Comparison of ENCODE assay signal across 8 cellular contexts in genomic region chr7:131111081-131111576, GRCh38.
DNase-seq lines count a peak whose midpoint lies in the region; ATAC-seq and TF ChIP-seq lines count a peak whose summit lies in the region.

No MANE protein-coding gene starts in this region.

- ATAC-seq in stimulated activated naive CD8-positive, alpha-beta T cell treated with anti-CD3 and anti-CD28 coated beads, Interleukin-15, Interleukin-2, amounts not matched to agents 100 U/mL and 50 U/mL, for 24 hours, result no peak
- ATAC-seq in GM18498 (IDR thresholded peaks at IDR 0.05; ENCODE audit: unreplicated experiment), result no peak

- no peaks in the 10 kb centered on the region for H3K36me3 ChIP-seq in stomach smooth muscle (ENCODE audit: control insufficient read depth in 2 of 2, insufficient read depth in 2 of 2, low read length in 2 of 2)

- DNase-seq in stimulated activated naive CD8-positive, alpha-beta T cell treated with anti-CD3 and anti-CD28 coated beads, Interleukin-15, Interleukin-2, amounts not matched to agents 100 U/mL and 50 U/mL, for 24 hours, result no peak
- DNase-seq in NCI-H82 treated with DMSO at 0.1 percent for 48 hours (lab: John Stamatoyannopoulos, UW; ENCODE audit: unreplicated experiment) (peak; percentile 50), MCF 10A (ENCODE audit: unreplicated experiment) (peak; percentile 60), kidney glomerular epithelial cell (lab: John Stamatoyannopoulos, UW) (peak; percentile 51), activated gamma-delta T cell treated with Interleukin-2 at 50 U/mL for 16 hours (no peak)

- POLR2A ChIA-PET in MCF 10A (lab: Yijun Ruan, JAX), result interaction anchor here (0.6 to 7.6 kb wide), 9 partner anchors 11 to 218 kb away, joined by 3 to 139 read pairs (median 36); partner anchors contain the start of gene MKLN1

- H3K4me3 ChIP-seq in stomach smooth muscle (ENCODE audit: low read length in 2 of 2), result peak overlapping the region; percentile 75 to 97

- peaks cover 5% of the 10 kb centered on the region for H3K27me3 Mint-ChIP-seq in stimulated activated naive CD8-positive, alpha-beta T cell treated with anti-CD3 and anti-CD28 coated beads, Interleukin-15, Interleukin-2, amounts not matched to agents 100 ng/mL and 50 ng/mL, for 24 hours
- no peaks in the 10 kb centered on the region for H3K27me3 Mint-ChIP-seq in MCF 10A (ENCODE audit: insufficient read depth, unreplicated experiment)

- CTCF ChIA-PET in MCF 10A (lab: Yijun Ruan, JAX), result interaction anchor here (1.7 kb wide), 1 partner anchor 192 kb away, joined by 6 read pairs; no protein-coding TSS in a partner anchor

- BruUV-seq in MCF 10A (replicated peaks; lab: Mats Ljungman, UMichigan), result no TSS peak

- H3K9me3 ChIP-seq in stomach smooth muscle (ENCODE audit: control insufficient read depth in 2 of 2, low read length in 2 of 2), result no peaks in the 10 kb centered on the region

- H3K36me3 Mint-ChIP-seq in stimulated activated naive CD8-positive, alpha-beta T cell treated with anti-CD3 and anti-CD28 coated beads, Interleukin-15, Interleukin-2, amounts not matched to agents 100 ng/mL and 50 ng/mL, for 24 hours (ENCODE audit: low read depth), result no peaks in the 10 kb centered on the region
- peaks cover 15% of the 10 kb centered on the region for H3K36me3 Mint-ChIP-seq in MCF 10A (ENCODE audit: insufficient read depth, unreplicated experiment)

- H3K27ac ChIP-seq in stomach smooth muscle (ENCODE audit: low read length), result peak overlapping the region; percentile 99

- intact Hi-C loops in MCF 10A (cut with micrococcal nuclease), result no loop called here

- peak overlapping the region; percentile 86 for H3K27ac Mint-ChIP-seq in stimulated activated naive CD8-positive, alpha-beta T cell treated with anti-CD3 and anti-CD28 coated beads, Interleukin-15, Interleukin-2, amounts not matched to agents 100 ng/mL and 50 ng/mL, for 24 hours
- H3K27ac Mint-ChIP-seq in MCF 10A (ENCODE audit: low read depth, unreplicated experiment), result peak overlapping the region; percentile 97

- H3K9me3 Mint-ChIP-seq in stimulated activated naive CD8-positive, alpha-beta T cell treated with anti-CD3 and anti-CD28 coated beads, Interleukin-15, Interleukin-2, amounts not matched to agents 100 ng/mL and 50 ng/mL, for 24 hours, result no peaks in the 10 kb centered on the region
- H3K9me3 Mint-ChIP-seq in MCF 10A (ENCODE audit: unreplicated experiment), result no peaks in the 10 kb centered on the region

- H3K4me3 Mint-ChIP-seq in stimulated activated naive CD8-positive, alpha-beta T cell treated with anti-CD3 and anti-CD28 coated beads, Interleukin-15, Interleukin-2, amounts not matched to agents 100 ng/mL and 50 ng/mL, for 24 hours, result peak overlapping the region; percentile 96
- peak overlapping the region; percentile 75 for H3K4me3 Mint-ChIP-seq in MCF 10A (ENCODE audit: unreplicated experiment)

- H3K4me1 ChIP-seq in stomach smooth muscle (ENCODE audit: control insufficient read depth, insufficient read depth, low read length), result peaks cover 12% of the 10 kb centered on the region

- peak overlapping the region in 1 of 2 donors; percentile 36 for H3K9ac ChIP-seq in stomach smooth muscle (ENCODE audit: low read length in 2 of 2)

- no peaks in the 10 kb centered on the region for H3K27me3 ChIP-seq in stomach smooth muscle (ENCODE audit: control insufficient read depth in 1 of 2, insufficient read depth in 2 of 2, low read length in 2 of 2)

- H3K4me1 Mint-ChIP-seq in stimulated activated naive CD8-positive, alpha-beta T cell treated with anti-CD3 and anti-CD28 coated beads, Interleukin-15, Interleukin-2, amounts not matched to agents 100 ng/mL and 50 ng/mL, for 24 hours (ENCODE audit: low read depth), result peaks cover 44% of the 10 kb centered on the region
- peaks cover 23% of the 10 kb centered on the region for H3K4me1 Mint-ChIP-seq in MCF 10A (ENCODE audit: insufficient read depth, unreplicated experiment)

- no peak for TF ChIP-seq CTCF in MCF 10A (IDR thresholded peaks at IDR 0.05; ENCODE audit: unreplicated experiment)

Comparison
In these comparisons a context has a peak if more than half of its experiments do, and no peak if none do; other contexts are left out.
1. DNase-seq: peak in NCI-H82 treated with DMSO at 0.1 percent for 48 hours (single experiment), MCF 10A (single experiment) and kidney glomerular epithelial cell (single experiment); none in stimulated activated naive CD8-positive, alpha-beta T cell treated with anti-CD3 and anti-CD28 coated beads, Interleukin-15, Interleukin-2, amounts not matched to agents 100 U/mL and 50 U/mL, for 24 hours (single experiment) and activated gamma-delta T cell treated with Interleukin-2 at 50 U/mL for 16 hours (single experiment).